25 cellular contexts compared by ENCODE assay signal in genomic region chr10:103427866-103428265, GRCh38. TPM values are rescaled to one million over a fixed set of nuclear protein-coding genes. Genes with fewer than 3 reads are reported as not detected.
DNase-seq lines count a peak whose midpoint lies in the region; ATAC-seq and TF ChIP-seq lines count a peak whose summit lies in the region.
"Had no signal": no experiment of that assay in that cellular context is flagged by ENCODE, and none has a peak within 500 bp of the region (broad histone marks: within the 10 kb centered on the region; RNA-seq: fewer than 3 reads in every experiment).

No MANE protein-coding gene starts in this region.

- peak overlapping the region; percentile 53 for H3K27ac ChIP-seq in psoas muscle
- H3K27ac ChIP-seq: C4-2B, Peyer's patch, SJSA1 had no signal

- no peak overlapping the region for H3K4me3 ChIP-seq in psoas muscle
- H3K4me3 ChIP-seq: Peyer's patch, SJSA1 had no signal

- no peaks in the 10 kb centered on the region for H3K27me3 Mint-ChIP-seq in activated naive CD8-positive, alpha-beta T cell treated with anti-CD3 and anti-CD28 coated beads, Interleukin-2, amount 10 ng/mL, durations not matched to agents 7 days and 5 days
- no peaks in the 10 kb centered on the region for H3K27me3 Mint-ChIP-seq in activated naive CD8-positive, alpha-beta T cell treated with anti-CD3 and anti-CD28 coated beads, Interleukin-2, amount 50 U/mL, for 24 hours
- H3K27me3 Mint-ChIP-seq: CD8-positive, alpha-beta memory T cell had no signal

- H3K36me3 ChIP-seq in psoas muscle (ENCODE audit: insufficient read depth in 1 of 2, low read depth in 1 of 2) = peaks cover 20 to 98% of the 10 kb centered on the region in 2 donors

- H3K27ac Mint-ChIP-seq in activated naive CD8-positive, alpha-beta T cell treated with anti-CD3 and anti-CD28 coated beads, Interleukin-2, amount 10 ng/mL, durations not matched to agents 7 days and 5 days = peak overlapping the region; percentile 49
- H3K27ac Mint-ChIP-seq in activated naive CD8-positive, alpha-beta T cell treated with anti-CD3 and anti-CD28 coated beads, Interleukin-2, amount 50 U/mL, for 24 hours = no peak overlapping the region

- DNase-seq in NCI-H82 (lab: John Stamatoyannopoulos, UW) (peak; percentile 24), NCI-H82 treated with DMSO at 0.1 percent for 48 hours (lab: John Stamatoyannopoulos, UW; ENCODE audit: unreplicated experiment) (no peak), psoas muscle (no peak), DMS 273 treated with DMSO at 0.1 percent for 48 hours (lab: John Stamatoyannopoulos, UW) (no peak), Right ventricle myocardium inferior (ENCODE audit: missing footprints) (no peak)
- DNase-seq in activated naive CD8-positive, alpha-beta T cell treated with anti-CD3 and anti-CD28 coated beads, Interleukin-2, amount 10 ng/mL, durations not matched to agents 7 days and 5 days = no peak
- DNase-seq in activated naive CD8-positive, alpha-beta T cell treated with anti-CD3 and anti-CD28 coated beads, Interleukin-2, amount 50 U/mL, for 24 hours = no peak
- DNase-seq: 8988T; Calu3; CD8-positive, alpha-beta memory T cell; KG1; NCI-H1092 treated with DMSO at 0.1 percent for 48 hours; NCI-H1436 treated with DMSO at 0.1 percent for 48 hours; NCI-H1930; NCI-H2227 treated with DMSO at 0.1 percent for 48 hours; NCI-H510A; NCI-H774; Peyer's patch had no signal

- no peaks in the 10 kb centered on the region for H3K9me3 ChIP-seq in psoas muscle
- H3K9me3 ChIP-seq: Peyer's patch, SJSA1 had no signal

- H3K27me3 ChIP-seq in psoas muscle (ENCODE audit: insufficient read depth in 3 of 3, low read length in 2 of 3) = no peaks in the 10 kb centered on the region
- H3K27me3 ChIP-seq: Peyer's patch, SJSA1 had no signal

- H3K4me1 ChIP-seq in psoas muscle = no peaks in the 10 kb centered on the region
- H3K4me1 ChIP-seq: Peyer's patch, SJSA1 had no signal

- no peak for TF ChIP-seq CTCF in psoas muscle (IDR thresholded peaks at IDR 0.05)

- WGBS in psoas muscle, 3 donors = 57 to 81% (median 67%) methylated on average over 9 of the region's 9 CpGs

- peaks cover 52% of the 10 kb centered on the region for H3K4me1 Mint-ChIP-seq in activated naive CD8-positive, alpha-beta T cell treated with anti-CD3 and anti-CD28 coated beads, Interleukin-2, amount 10 ng/mL, durations not matched to agents 7 days and 5 days
- peaks cover 19% of the 10 kb centered on the region for H3K4me1 Mint-ChIP-seq in activated naive CD8-positive, alpha-beta T cell treated with anti-CD3 and anti-CD28 coated beads, Interleukin-2, amount 50 U/mL, for 24 hours

- no peak overlapping the region for H3K4me3 Mint-ChIP-seq in activated naive CD8-positive, alpha-beta T cell treated with anti-CD3 and anti-CD28 coated beads, Interleukin-2, amount 10 ng/mL, durations not matched to agents 7 days and 5 days
- H3K4me3 Mint-ChIP-seq in activated naive CD8-positive, alpha-beta T cell treated with anti-CD3 and anti-CD28 coated beads, Interleukin-2, amount 50 U/mL, for 24 hours = no peak overlapping the region
- H3K4me3 Mint-ChIP-seq: CD8-positive, alpha-beta memory T cell had no signal

- H3K9me3 Mint-ChIP-seq in activated naive CD8-positive, alpha-beta T cell treated with anti-CD3 and anti-CD28 coated beads, Interleukin-2, amount 10 ng/mL, durations not matched to agents 7 days and 5 days = no peaks in the 10 kb centered on the region
- H3K9me3 Mint-ChIP-seq in activated naive CD8-positive, alpha-beta T cell treated with anti-CD3 and anti-CD28 coated beads, Interleukin-2, amount 50 U/mL, for 24 hours = no peaks in the 10 kb centered on the region
- H3K9me3 Mint-ChIP-seq: CD8-positive, alpha-beta memory T cell had no signal

- POLR2A ChIA-PET in activated naive CD8-positive, alpha-beta T cell treated with anti-CD3 and anti-CD28 coated beads, Interleukin-2, amount 10 ng/mL, durations not matched to agents 7 days and 5 days (lab: Charles Lee) = interaction anchor here (1.4 kb wide), 2 partner anchors 10 to 24 kb away, joined by 3 to 4 read pairs; partner anchors contain the start of gene CALHM2

- peaks cover 60% of the 10 kb centered on the region for H3K36me3 Mint-ChIP-seq in activated naive CD8-positive, alpha-beta T cell treated with anti-CD3 and anti-CD28 coated beads, Interleukin-2, amount 10 ng/mL, durations not matched to agents 7 days and 5 days
- H3K36me3 Mint-ChIP-seq in activated naive CD8-positive, alpha-beta T cell treated with anti-CD3 and anti-CD28 coated beads, Interleukin-2, amount 50 U/mL, for 24 hours (ENCODE audit: low read depth) = peaks cover 82% of the 10 kb centered on the region

- intact Hi-C loops in psoas muscle (cut with DNase I) (no loop called here), Right ventricle myocardium inferior (cut with DNase I) (no loop called here)

- no peak for ATAC-seq in activated naive CD8-positive, alpha-beta T cell treated with anti-CD3 and anti-CD28 coated beads, Interleukin-2, amount 10 ng/mL, durations not matched to agents 7 days and 5 days (ENCODE audit: low read depth)
- no peak for ATAC-seq in activated naive CD8-positive, alpha-beta T cell treated with anti-CD3 and anti-CD28 coated beads, Interleukin-2, amount 50 U/mL, for 24 hours
- peak; percentile 37 to 88 (median 70) for ATAC-seq in psoas muscle
- ATAC-seq in GM21390 (IDR thresholded peaks at IDR 0.05; ENCODE audit: unreplicated experiment) = no peak
- ATAC-seq in Right ventricle myocardium inferior = no peak
- ATAC-seq: HCT116 had no signal

RNA-seq across cellular contexts. Expression of gene CALHM2, which starts 24.3 kb away (rescaled TPM):
- 100 to 1,000 TPM; 117 to 124 TPM for total RNA-seq in activated naive CD8-positive, alpha-beta T cell treated with anti-CD3 and anti-CD28 coated beads, Interleukin-2, amount 10 ng/mL, durations not matched to agents 7 days and 5 days
- 1 to 10 TPM; 6.5 to 9.3 (median 7.3) TPM for total RNA-seq in psoas muscle
- 1 to 10 TPM; 6.3 to 7.8 (median 7.5) TPM for polyA plus RNA-seq in psoas muscle
- total RNA-seq in Right ventricle myocardium inferior = 15.2 TPM
- total RNA-seq: HT1080, OCI-LY7, SJSA1 had no signal

RNA-seq across cellular contexts. Expression of gene CALHM1, which starts 30.8 kb away (rescaled TPM):
- total RNA-seq in activated naive CD8-positive, alpha-beta T cell treated with anti-CD3 and anti-CD28 coated beads, Interleukin-2, amount 10 ng/mL, durations not matched to agents 7 days and 5 days = under 1 TPM; 0.74 to 0.94 TPM
- total RNA-seq in psoas muscle = not detected
- polyA plus RNA-seq in psoas muscle = not detected
- not detected for total RNA-seq in Right ventricle myocardium inferior
- total RNA-seq: Calu3; CD8-positive, alpha-beta memory T cell; Daoy; HT1080; SJSA1 had no signal
- polyA plus RNA-seq: CD8-positive, alpha-beta memory T cell had no signal

RNA-seq across cellular contexts. Expression of gene PDCD11, which starts 31.4 kb away (rescaled TPM):
- total RNA-seq in activated naive CD8-positive, alpha-beta T cell treated with anti-CD3 and anti-CD28 coated beads, Interleukin-2, amount 10 ng/mL, durations not matched to agents 7 days and 5 days = 10 to 100 TPM; 45.1 to 49.9 TPM
- total RNA-seq in psoas muscle (10 to 100 TPM; 14.5 to 34.7 (median 25.0) TPM), Right ventricle myocardium inferior (12.1 TPM)
- 10 to 100 TPM; 13.1 to 34.0 (median 19.1) TPM for polyA plus RNA-seq in psoas muscle

RNA-seq across cellular contexts. Expression of gene ATP5MK, which starts 31.6 kb away (rescaled TPM):
- total RNA-seq in activated naive CD8-positive, alpha-beta T cell treated with anti-CD3 and anti-CD28 coated beads, Interleukin-2, amount 10 ng/mL, durations not matched to agents 7 days and 5 days = 100 to 1,000 TPM; 264 to 291 TPM
- total RNA-seq in psoas muscle (100 to 1,000 TPM; 573 to 670 (median 643) TPM), Right ventricle myocardium inferior (1,179 TPM)
- 1,000 to 10,000 TPM; 1,165 to 1,454 (median 1,440) TPM for polyA plus RNA-seq in psoas muscle

RNA-seq across cellular contexts. Expression of gene CALHM3, which starts 51.2 kb away (rescaled TPM):
- under 1 TPM; 0.17 to 0.67 TPM for total RNA-seq in activated naive CD8-positive, alpha-beta T cell treated with anti-CD3 and anti-CD28 coated beads, Interleukin-2, amount 10 ng/mL, durations not matched to agents 7 days and 5 days
- total RNA-seq in psoas muscle (not detected), Right ventricle myocardium inferior (not detected)
- polyA plus RNA-seq in psoas muscle = not detected
- total RNA-seq: Calu3; CD8-positive, alpha-beta memory T cell; HT1080; OCI-LY7; Peyer's patch; SJSA1 had no signal
- polyA plus RNA-seq: CD8-positive, alpha-beta memory T cell had no signal

Comparison
In these comparisons a context has a peak if more than half of its experiments do, and no peak if none do; other contexts are left out.
1. ATAC-seq: peak in psoas muscle (4 of 4); none in activated naive CD8-positive, alpha-beta T cell treated with anti-CD3 and anti-CD28 coated beads, Interleukin-2, amount 10 ng/mL, durations not matched to agents 7 days and 5 days (single experiment), activated naive CD8-positive, alpha-beta T cell treated with anti-CD3 and anti-CD28 coated beads, Interleukin-2, amount 50 U/mL, for 24 hours (single experiment), GM21390 (single experiment) and Right ventricle myocardium inferior (single experiment).